In the genomic region with DNA sequence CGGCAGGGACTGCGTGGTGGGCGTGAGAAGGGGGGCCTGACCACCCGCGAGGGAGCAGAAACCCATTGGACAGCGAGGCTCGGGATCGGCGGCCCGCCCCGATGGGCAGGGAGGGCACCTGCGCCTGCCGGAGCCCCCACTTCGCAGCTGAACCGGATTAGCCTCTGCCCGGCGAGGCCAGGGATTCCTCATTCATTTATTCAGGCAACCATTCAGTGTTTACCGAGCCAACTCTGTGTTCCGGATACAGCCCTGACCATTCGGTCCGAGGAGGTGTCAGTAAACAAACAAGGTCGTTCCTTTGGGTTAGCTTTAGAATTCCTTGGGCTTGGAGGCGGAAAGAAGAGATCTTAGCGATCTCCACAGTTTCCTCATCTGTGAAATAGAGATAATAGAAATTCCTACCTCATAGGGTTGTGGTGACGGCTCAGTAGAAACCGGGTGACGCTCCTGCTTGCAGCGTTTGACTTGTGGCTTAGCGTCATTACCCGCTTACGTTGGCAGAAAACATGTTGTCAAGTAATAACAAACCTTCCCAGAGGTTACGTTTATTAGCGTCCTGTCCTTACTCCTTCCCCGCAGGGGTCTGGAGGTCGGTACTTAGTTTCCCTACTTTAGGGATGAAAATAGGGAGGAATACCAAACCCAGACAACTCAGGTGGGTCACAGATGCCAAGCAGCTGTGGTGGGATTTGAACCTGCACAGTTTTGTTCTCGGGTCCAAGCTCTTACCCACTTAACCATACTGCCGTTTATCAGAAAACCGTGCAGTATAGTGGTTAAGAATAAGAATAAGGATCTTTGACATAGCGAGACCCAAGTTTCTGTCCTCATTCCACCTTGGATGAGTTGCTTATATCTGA, we compare ENCODE assay signal across 8 cellular contexts. TPM values are rescaled to one million over a fixed set of nuclear protein-coding genes. Genes with fewer than 3 reads are reported as not detected.
DNase-seq lines count a peak whose midpoint lies in the region; ATAC-seq, FAIRE-seq and TF ChIP-seq lines count a peak whose summit lies in the region.

No MANE protein-coding gene starts in this region.

- H3K27me3 ChIP-seq in prostate gland (replicated peaks; ENCODE audit: insufficient read depth) (no peaks in the 10 kb centered on the region), upper lobe of right lung (no peaks in the 10 kb centered on the region)

- peak overlapping the region; percentile 92 to 96 for H3K27ac ChIP-seq in prostate gland
- H3K27ac ChIP-seq in upper lobe of right lung: peak overlapping the region; percentile 89

- FAIRE-seq in G401.6 (lab: Jason Lieb, UNC): peak; percentile 93

- TF ChIP-seq CTCF in prostate gland (IDR thresholded peaks at IDR 0.05) (no peak), upper lobe of right lung (IDR thresholded peaks at IDR 0.05) (no peak)

- TF ChIP-seq POLR2A in prostate gland (IDR thresholded peaks at IDR 0.05): no peak

- peaks cover 5% of the 10 kb centered on the region for H3K4me1 ChIP-seq in prostate gland (replicated peaks)
- H3K4me1 ChIP-seq in upper lobe of right lung: peaks cover 8% of the 10 kb centered on the region

- H3K9me3 ChIP-seq in prostate gland: no peaks in the 10 kb centered on the region
- no peaks in the 10 kb centered on the region for H3K9me3 ChIP-seq in upper lobe of right lung

- peak overlapping the region; percentile 78 to 91 for H3K4me3 ChIP-seq in prostate gland
- peak overlapping the region; percentile 96 for H3K4me3 ChIP-seq in upper lobe of right lung

- DNase-seq in NCI-H1417 (lab: John Stamatoyannopoulos, UW) (peak; percentile 52 to 98 (median 87)), SW480 (ENCODE audit: low spot score) (peak; percentile 90), amniotic epithelial cell (ENCODE audit: low read depth) (peak; percentile 96), left ventricle myocardium superior (peak; percentile 62), prostate gland (ENCODE audit: low spot score) (peak; percentile 51), upper lobe of right lung (no peak)

- intact Hi-C loops in left ventricle myocardium superior (cut with micrococcal nuclease): loop anchor here (5.0 to 10.0 kb wide), 3 partner anchors 63 to 293 kb away; partner anchors contain the start of genes MOSMO and PDZD9
- intact Hi-C loops in prostate gland (cut with DNase I): loop anchor here (2.0 to 5.0 kb wide), 2 partner anchors 103 to 291 kb away; partner anchors contain the start of gene MOSMO
- intact Hi-C loops in upper lobe of right lung (cut with DNase I): loop anchor here (5.0 kb wide), 1 partner anchor 101 kb away; no protein-coding TSS in a partner anchor

- ATAC-seq in HG02642 (IDR thresholded peaks at IDR 0.05; ENCODE audit: poor library complexity, unreplicated experiment): peak; percentile 25
- peak; percentile 54 for ATAC-seq in left ventricle myocardium superior
- ATAC-seq in upper lobe of right lung: peak; percentile 44

- under 1% methylated on average over 36 of the region's 39 CpGs for WGBS in prostate gland

- H3K36me3 ChIP-seq in prostate gland (no peaks in the 10 kb centered on the region), upper lobe of right lung (peaks cover 13% of the 10 kb centered on the region)

RNA-seq across cellular contexts. Expression of gene POLR3E, which starts 0.9 kb away (rescaled TPM):
- total RNA-seq in left ventricle myocardium superior: 41.8 TPM
- 10 to 100 TPM; 52.3 to 61.7 TPM for total RNA-seq in prostate gland
- 43.3 TPM for total RNA-seq in upper lobe of right lung
